Comparison of ENCODE assay signal across 16 cellular contexts in the genomic region with DNA sequence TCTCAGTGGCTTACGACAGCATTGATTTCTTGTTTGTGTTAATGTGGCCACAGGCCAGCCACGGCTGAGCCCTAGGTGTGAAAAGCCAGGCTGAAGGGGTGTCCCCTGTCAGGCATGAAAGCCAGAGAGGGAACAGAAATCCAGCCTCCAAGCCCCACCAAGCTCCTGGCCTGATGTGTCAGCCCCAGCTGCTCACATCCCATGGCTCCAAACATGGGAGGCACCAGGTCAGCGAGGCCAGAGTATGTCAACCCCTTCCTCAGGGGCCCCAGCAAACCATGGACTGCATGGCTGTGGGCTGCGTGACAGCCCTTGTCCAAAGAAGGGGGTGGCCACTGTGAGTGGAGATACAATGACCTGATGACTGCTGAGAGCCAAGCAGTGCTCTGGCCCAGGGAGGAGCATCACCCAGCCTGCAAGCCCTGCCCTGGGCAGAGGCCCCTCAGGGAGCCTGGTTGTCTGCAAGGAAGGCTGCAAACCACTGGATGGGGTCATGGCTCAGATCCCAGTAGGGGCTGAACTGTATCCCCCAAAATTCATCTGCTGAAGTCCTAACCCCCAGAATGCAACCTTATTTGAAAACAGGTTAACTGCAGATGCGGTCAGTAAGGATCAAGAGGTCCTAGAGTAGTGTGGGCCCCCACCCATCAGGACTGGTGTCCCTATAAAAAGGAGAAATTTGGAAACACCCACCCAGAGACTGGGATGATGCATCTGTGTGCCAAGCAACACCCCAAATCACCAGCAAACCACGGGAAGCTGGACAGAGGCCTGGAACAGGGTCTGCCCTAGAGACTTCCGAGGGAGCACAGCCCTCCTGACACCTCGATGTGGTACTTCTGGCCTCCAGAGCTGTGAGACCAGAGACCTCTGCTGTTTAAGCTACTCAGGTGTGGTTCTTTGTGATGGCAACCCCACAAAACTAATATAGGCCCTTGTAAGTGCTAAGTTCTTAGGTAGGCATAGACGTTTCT. TPM values are rescaled to one million over a fixed set of nuclear protein-coding genes. Genes with fewer than 3 reads are reported as not detected.
DNase-seq lines count a peak whose midpoint lies in the region; ATAC-seq and TF ChIP-seq lines count a peak whose summit lies in the region.
"Had no signal": no experiment of that assay in that cellular context is flagged by ENCODE, and none has a peak within 500 bp of the region (broad histone marks: within the 10 kb centered on the region; RNA-seq: fewer than 3 reads in every experiment).

No MANE protein-coding gene starts in this region.

- POLR2A ChIA-PET in naive thymus-derived CD8-positive, alpha-beta T cell (lab: Charles Lee) = interaction anchor here (0.8 kb wide), 1 partner anchor 68 kb away, joined by 3 read pairs; no protein-coding TSS in a partner anchor

- DNase-seq in left cardiac atrium (peak; percentile 14), left ventricle myocardium inferior (no peak), ecto neural progenitor cell (ENCODE audit: low spot score) (peak; percentile 40), H4 (ENCODE audit: low spot score) (no peak), ascending aorta (ENCODE audit: low spot score in 2 of 2) (no peak), D341Med (ENCODE audit: low spot score) (no peak)
- peak in 1 of 10 donors; percentile 31 for DNase-seq in naive thymus-derived CD8-positive, alpha-beta T cell
- DNase-seq: AML-193, DMS 273 treated with DMSO at 0.1 percent for 48 hours, EL, NCI-H1417, NCI-H2029 treated with DMSO at 0.1 percent for 48 hours, NCI-H510A, NCI-H82 had no signal

- H3K36me3 Mint-ChIP-seq in naive thymus-derived CD8-positive, alpha-beta T cell = peaks cover 0 to 5% (median 0%) of the 10 kb centered on the region in 3 donors

- H3K4me3 Mint-ChIP-seq in naive thymus-derived CD8-positive, alpha-beta T cell = no peak overlapping the region

- H3K9me3 ChIP-seq in left ventricle myocardium inferior (replicated peaks) (no peaks in the 10 kb centered on the region), ascending aorta (no peaks in the 10 kb centered on the region)

- H3K9me3 Mint-ChIP-seq in naive thymus-derived CD8-positive, alpha-beta T cell = no peaks in the 10 kb centered on the region

- ATAC-seq in left cardiac atrium = no peak
- no peak for ATAC-seq in naive thymus-derived CD8-positive, alpha-beta T cell
- ATAC-seq: Panc1, Right ventricle myocardium inferior had no signal

- H3K4me1 ChIP-seq in left ventricle myocardium inferior = peaks cover 14% of the 10 kb centered on the region
- H3K4me1 ChIP-seq in ascending aorta = no peaks in the 10 kb centered on the region

- peaks cover 0 to 4% (median 0%) of the 10 kb centered on the region in 5 donors for H3K27me3 Mint-ChIP-seq in naive thymus-derived CD8-positive, alpha-beta T cell

- H3K27ac Mint-ChIP-seq in naive thymus-derived CD8-positive, alpha-beta T cell = peak overlapping the region in 9 of 10 donors; percentile 40 to 100 (median 63)

- TF ChIP-seq CTCF in left ventricle myocardium inferior (IDR thresholded peaks at IDR 0.05; ENCODE audit: borderline replicate concordance) (no peak), ascending aorta (IDR thresholded peaks at IDR 0.05) (no peak)

- H3K4me3 ChIP-seq in left ventricle myocardium inferior = no peak overlapping the region
- no peak overlapping the region for H3K4me3 ChIP-seq in ascending aorta

- intact Hi-C loops in left cardiac atrium (cut with DNase I) = no loop called here
- intact Hi-C loops in left ventricle myocardium inferior (cut with micrococcal nuclease) = no loop called here
- intact Hi-C loops in ascending aorta (cut with DNase I) = no loop called here

- H3K4me1 Mint-ChIP-seq in naive thymus-derived CD8-positive, alpha-beta T cell = peaks cover 13 to 28% (median 27%) of the 10 kb centered on the region in 4 donors

- peaks cover 11% of the 10 kb centered on the region for H3K27me3 ChIP-seq in left ventricle myocardium inferior (ENCODE audit: low read depth)
- no peaks in the 10 kb centered on the region for H3K27me3 ChIP-seq in ascending aorta

- no peaks in the 10 kb centered on the region for H3K36me3 ChIP-seq in left ventricle myocardium inferior
- H3K36me3 ChIP-seq in ascending aorta = no peaks in the 10 kb centered on the region

- no peak overlapping the region for H3K27ac ChIP-seq in left ventricle myocardium inferior (replicated peaks)
- no peak overlapping the region for H3K27ac ChIP-seq in ascending aorta

RNA-seq across cellular contexts. Expression of a gene that starts 3.3 kb away (rescaled TPM):
- 10 to 100 TPM in 1 of 2 donors, 1 to 10 TPM in 1; 7.7 to 14.7 TPM for total RNA-seq in left cardiac atrium
- 5.4 TPM for total RNA-seq in left ventricle myocardium inferior
- total RNA-seq in naive thymus-derived CD8-positive, alpha-beta T cell = 100 to 1,000 TPM; 114 to 125 TPM
- 10 to 100 TPM; 27.8 to 49.6 (median 42.4) TPM for polyA plus RNA-seq in naive thymus-derived CD8-positive, alpha-beta T cell
- 36.7 and 38.6 TPM in 2 replicates for total RNA-seq in H4 (2014; rRNA removed; shearing (Covaris generic))
- 9.7 TPM for total RNA-seq in ascending aorta

RNA-seq across cellular contexts. Expression of a gene that starts 41.9 kb away (rescaled TPM):
- total RNA-seq in left cardiac atrium = under 1 TPM in 1 of 2 donors, not detected in 1; 0.63 TPM
- not detected for total RNA-seq in left ventricle myocardium inferior
- total RNA-seq in naive thymus-derived CD8-positive, alpha-beta T cell = not detected
- polyA plus RNA-seq in naive thymus-derived CD8-positive, alpha-beta T cell = not detected
- total RNA-seq in H4 (2014; rRNA removed; shearing (Covaris generic)) = not detected in 2 replicates
- total RNA-seq in ascending aorta = not detected
- total RNA-seq: Right ventricle myocardium inferior had no signal

Comparison
In these comparisons a context has a peak if more than half of its experiments do, and no peak if none do; other contexts are left out.
1. DNase-seq: peak in left cardiac atrium (single experiment) and ecto neural progenitor cell (single experiment); none in left ventricle myocardium inferior (single experiment), H4 (single experiment), ascending aorta (0 of 2) and D341Med (single experiment).